In genomic region chr4:112325522-112325921, GRCh38 we compare ENCODE assay signal across 31 cellular contexts.
"Had no signal": no experiment of that assay in that cellular context is flagged by ENCODE, and none has a peak within 500 bp of the region (broad histone marks: within the 10 kb centered on the region; RNA-seq: fewer than 3 reads in every experiment).

No MANE protein-coding gene starts in this region.

- H2AFZ ChIP-seq: PC-9 had no signal

- H3K27ac Mint-ChIP-seq: activated CD4-positive, alpha-beta T cell treated with anti-CD3 and anti-CD28 coated beads for 36 hours; activated CD4-positive, alpha-beta T cell treated with anti-CD3 and anti-CD28 coated beads, Interleukin-2, amount 10 ng/mL, durations not matched to agents 7 days and 5 days; activated CD8-positive, alpha-beta T cell treated with anti-CD3 and anti-CD28 coated beads, Interleukin-2, amount 10 ng/mL, durations not matched to agents 7 days and 5 days; activated naive CD4-positive, alpha-beta T cell treated with anti-CD3 and anti-CD28 coated beads, Interleukin-2, amount 50 U/mL, for 24 hours; activated naive CD8-positive, alpha-beta T cell treated with anti-CD3 and anti-CD28 coated beads, Interleukin-2, amount 10 ng/mL, durations not matched to agents 7 days and 5 days; activated T-cell treated with anti-CD3 and anti-CD28 coated beads, Interleukin-2, amount 50 U/mL, for 24 hours; activated T-helper 2 cell treated with anti-CD3 and anti-CD28 coated beads, Interferon-gamma antibody, Interleukin-2, Interleukin-4, amounts not matched to agents 10 μg/mL and 5 μg/mL and 100 μg/mL, durations not matched to agents 14 hours and 24 hours and 36 hours; T-helper 1 cell treated with Interleukin-12 subunit alpha and Interleukin-12 subunit beta and Interleukin-4 antibody, amounts not matched to agents 30 μg/mL and 1 μg/mL, for 36 hours; T-helper 2 cell treated with Interferon-gamma antibody and Interleukin-4, amounts not matched to agents 5 μg/mL and 100 μg/mL, for 36 hours had no signal

- DNase-seq: activated CD4-positive, alpha-beta T cell treated with anti-CD3 and anti-CD28 coated beads for 36 hours; activated CD4-positive, alpha-beta T cell treated with anti-CD3 and anti-CD28 coated beads, Interleukin-2, amount 10 ng/mL, durations not matched to agents 7 days and 5 days; activated CD4-positive, alpha-beta T cell treated with anti-CD3 and anti-CD28 coated beads, Interleukin-2, amount 50 U/mL, for 48 hours; activated CD8-positive, alpha-beta T cell treated with anti-CD3 and anti-CD28 coated beads, Interleukin-2, amount 10 ng/mL, durations not matched to agents 7 days and 5 days; activated gamma-delta T cell; activated naive CD4-positive, alpha-beta T cell treated with Interleukin-2 at 50 U/mL for 16 hours; activated naive CD8-positive, alpha-beta T cell treated with anti-CD3 and anti-CD28 coated beads, Interleukin-2, amount 10 ng/mL, durations not matched to agents 7 days and 5 days; activated T-cell treated with anti-CD3 and anti-CD28 coated beads, Interleukin-2, amount 50 U/mL, for 24 hours; amygdala; body of pancreas; cerebellar nuclear complex; NCI-H1092 treated with DMSO at 0.1 percent for 48 hours; NCI-H1417; NCI-H146; NCI-H1930; NCI-H2081 treated with DMSO at 0.1 percent for 48 hours; NCI-H510A treated with DMSO at 0.1 percent for 48 hours; NCI-H526 treated with DMSO at 0.1 percent for 48 hours; NCI-H82; PC-9; Right ventricle myocardium superior had no signal

- H3K4me3 Mint-ChIP-seq: activated CD4-positive, alpha-beta T cell treated with anti-CD3 and anti-CD28 coated beads for 36 hours; activated CD4-positive, alpha-beta T cell treated with anti-CD3 and anti-CD28 coated beads, Interleukin-2, amount 10 ng/mL, durations not matched to agents 7 days and 5 days; activated CD8-positive, alpha-beta T cell treated with anti-CD3 and anti-CD28 coated beads, Interleukin-2, amount 10 ng/mL, durations not matched to agents 7 days and 5 days; activated naive CD4-positive, alpha-beta T cell treated with anti-CD3 and anti-CD28 coated beads, Interleukin-2, amount 50 U/mL, for 24 hours; activated naive CD8-positive, alpha-beta T cell treated with anti-CD3 and anti-CD28 coated beads, Interleukin-2, amount 10 ng/mL, durations not matched to agents 7 days and 5 days; activated T-cell treated with anti-CD3 and anti-CD28 coated beads, Interleukin-2, amount 50 U/mL, for 24 hours; T-helper 1 cell treated with Interleukin-12 subunit alpha and Interleukin-12 subunit beta and Interleukin-4 antibody, amounts not matched to agents 30 μg/mL and 1 μg/mL, for 36 hours; T-helper 2 cell treated with Interferon-gamma antibody and Interleukin-4, amounts not matched to agents 5 μg/mL and 100 μg/mL, for 36 hours had no signal

- H3K4me1 ChIP-seq: body of pancreas, breast epithelium had no signal

- H3K9me3 ChIP-seq: body of pancreas, breast epithelium had no signal

- H3K4me3 ChIP-seq: body of pancreas, breast epithelium, PC-9 had no signal

- H3K36me3 ChIP-seq: breast epithelium had no signal

- ATAC-seq: activated CD4-positive, alpha-beta T cell treated with anti-CD3 and anti-CD28 coated beads for 36 hours; activated CD4-positive, CD25-positive, alpha-beta regulatory T cell treated with anti-CD3 and anti-CD28 coated beads, Interleukin-2, amount 50 U/mL, for 24 hours; activated CD8-positive, alpha-beta T cell treated with anti-CD3 and anti-CD28 coated beads, Interleukin-2, amount 10 ng/mL, durations not matched to agents 7 days and 5 days; body of pancreas had no signal

- H3K4me2 ChIP-seq: PC-9 had no signal

- H3K27me3 ChIP-seq: body of pancreas, breast epithelium had no signal

- H3K9me3 Mint-ChIP-seq: activated CD4-positive, alpha-beta T cell treated with anti-CD3 and anti-CD28 coated beads, Interleukin-2, amount 10 ng/mL, durations not matched to agents 7 days and 5 days; activated naive CD4-positive, alpha-beta T cell treated with anti-CD3 and anti-CD28 coated beads, Interleukin-2, amount 50 U/mL, for 24 hours; activated naive CD8-positive, alpha-beta T cell treated with anti-CD3 and anti-CD28 coated beads, Interleukin-2, amount 10 ng/mL, durations not matched to agents 7 days and 5 days; activated T-cell treated with anti-CD3 and anti-CD28 coated beads, Interleukin-2, amount 50 U/mL, for 24 hours; activated T-helper 2 cell treated with anti-CD3 and anti-CD28 coated beads, Interferon-gamma antibody, Interleukin-2, Interleukin-4, amounts not matched to agents 10 μg/mL and 5 μg/mL and 100 μg/mL, durations not matched to agents 14 hours and 24 hours and 36 hours; T-helper 1 cell treated with Interleukin-12 subunit alpha and Interleukin-12 subunit beta and Interleukin-4 antibody, amounts not matched to agents 30 μg/mL and 1 μg/mL, for 36 hours; T-helper 2 cell treated with Interferon-gamma antibody and Interleukin-4, amounts not matched to agents 5 μg/mL and 100 μg/mL, for 36 hours had no signal

- H3K27ac ChIP-seq: body of pancreas, breast epithelium, PC-9, RWPE1 had no signal

- FAIRE-seq: astrocyte, RCC 7860, TTC549 had no signal

- H3K27me3 Mint-ChIP-seq: activated CD4-positive, alpha-beta T cell treated with anti-CD3 and anti-CD28 coated beads for 36 hours; activated CD4-positive, alpha-beta T cell treated with anti-CD3 and anti-CD28 coated beads, Interleukin-2, amount 10 ng/mL, durations not matched to agents 7 days and 5 days; activated naive CD4-positive, alpha-beta T cell treated with anti-CD3 and anti-CD28 coated beads, Interleukin-2, amount 50 U/mL, for 24 hours; activated naive CD8-positive, alpha-beta T cell treated with anti-CD3 and anti-CD28 coated beads, Interleukin-2, amount 10 ng/mL, durations not matched to agents 7 days and 5 days; activated T-cell treated with anti-CD3 and anti-CD28 coated beads, Interleukin-2, amount 50 U/mL, for 24 hours had no signal
